Comparison of ENCODE assay signal across 1 cellular context in the genomic region with DNA sequence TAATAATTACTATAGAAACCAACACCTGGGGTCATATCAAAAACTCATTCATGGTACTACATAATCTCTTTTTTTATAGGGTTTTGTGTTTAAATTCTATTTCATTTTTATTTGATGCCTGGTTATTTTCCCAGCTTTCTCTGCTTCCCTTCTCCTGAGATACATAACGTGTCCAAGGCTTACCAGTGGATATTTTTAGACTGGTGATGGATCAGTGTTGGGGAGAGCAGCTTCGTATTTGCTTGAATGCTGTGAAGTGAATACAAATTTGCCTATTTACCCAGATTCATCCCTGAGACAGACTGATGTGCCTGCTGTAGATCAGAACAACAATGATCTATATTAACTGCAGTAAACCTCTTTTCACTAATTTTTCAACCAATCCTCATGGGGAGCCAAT.
TF ChIP-seq lines count a peak whose summit lies in the region.

No MANE protein-coding gene starts in this region.

TF ChIP-seq in HCT116, 20 proteins besides CTCF, POLR2A, EP300 and RAD21 (continued from another document):
- TF ChIP-seq, protein P1, sequence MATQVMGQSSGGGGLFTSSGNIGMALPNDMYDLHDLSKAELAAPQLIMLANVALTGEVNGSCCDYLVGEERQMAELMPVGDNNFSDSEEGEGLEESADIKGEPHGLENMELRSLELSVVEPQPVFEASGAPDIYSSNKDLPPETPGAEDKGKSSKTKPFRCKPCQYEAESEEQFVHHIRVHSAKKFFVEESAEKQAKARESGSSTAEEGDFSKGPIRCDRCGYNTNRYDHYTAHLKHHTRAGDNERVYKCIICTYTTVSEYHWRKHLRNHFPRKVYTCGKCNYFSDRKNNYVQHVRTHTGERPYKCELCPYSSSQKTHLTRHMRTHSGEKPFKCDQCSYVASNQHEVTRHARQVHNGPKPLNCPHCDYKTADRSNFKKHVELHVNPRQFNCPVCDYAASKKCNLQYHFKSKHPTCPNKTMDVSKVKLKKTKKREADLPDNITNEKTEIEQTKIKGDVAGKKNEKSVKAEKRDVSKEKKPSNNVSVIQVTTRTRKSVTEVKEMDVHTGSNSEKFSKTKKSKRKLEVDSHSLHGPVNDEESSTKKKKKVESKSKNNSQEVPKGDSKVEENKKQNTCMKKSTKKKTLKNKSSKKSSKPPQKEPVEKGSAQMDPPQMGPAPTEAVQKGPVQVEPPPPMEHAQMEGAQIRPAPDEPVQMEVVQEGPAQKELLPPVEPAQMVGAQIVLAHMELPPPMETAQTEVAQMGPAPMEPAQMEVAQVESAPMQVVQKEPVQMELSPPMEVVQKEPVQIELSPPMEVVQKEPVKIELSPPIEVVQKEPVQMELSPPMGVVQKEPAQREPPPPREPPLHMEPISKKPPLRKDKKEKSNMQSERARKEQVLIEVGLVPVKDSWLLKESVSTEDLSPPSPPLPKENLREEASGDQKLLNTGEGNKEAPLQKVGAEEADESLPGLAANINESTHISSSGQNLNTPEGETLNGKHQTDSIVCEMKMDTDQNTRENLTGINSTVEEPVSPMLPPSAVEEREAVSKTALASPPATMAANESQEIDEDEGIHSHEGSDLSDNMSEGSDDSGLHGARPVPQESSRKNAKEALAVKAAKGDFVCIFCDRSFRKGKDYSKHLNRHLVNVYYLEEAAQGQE (IDR thresholded peaks at IDR 0.05; ENCODE audit: low read depth), result no peak
- TF ChIP-seq ZFX (IDR thresholded peaks at IDR 0.05), result no peak
- TF ChIP-seq FOSL1 (IDR thresholded peaks at IDR 0.05; ENCODE audit: low read depth), result no peak
- no peak for TF ChIP-seq ELF1 (IDR thresholded peaks at IDR 0.05; ENCODE audit: borderline replicate concordance, low read depth)
- TF ChIP-seq POLR2AphosphoS5 (IDR thresholded peaks at IDR 0.05; ENCODE audit: low read depth, low read length), result no peak
- TF ChIP-seq, protein P2, sequence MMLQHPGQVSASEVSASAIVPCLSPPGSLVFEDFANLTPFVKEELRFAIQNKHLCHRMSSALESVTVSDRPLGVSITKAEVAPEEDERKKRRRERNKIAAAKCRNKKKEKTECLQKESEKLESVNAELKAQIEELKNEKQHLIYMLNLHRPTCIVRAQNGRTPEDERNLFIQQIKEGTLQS (IDR thresholded peaks at IDR 0.05), result no peak
- TF ChIP-seq JUND (IDR thresholded peaks at IDR 0.05), result no peak
TF ChIP-seq in HCT116: peak in this region for 0.
